ENCODE assay signal across 24 cellular contexts in genomic region chr5:96159076-96159475, GRCh38.
"Had no signal": no experiment of that assay in that cellular context is flagged by ENCODE, and none has a peak within 500 bp of the region (broad histone marks: within the 10 kb centered on the region; RNA-seq: fewer than 3 reads in every experiment).

No MANE protein-coding gene starts in this region.

- H3K36me3 Mint-ChIP-seq: activated CD4-positive, alpha-beta memory T cell treated with anti-CD3 and anti-CD28 coated beads for 36 hours; activated naive CD8-positive, alpha-beta T cell; brain had no signal

- ATAC-seq: activated T-cell treated with anti-CD3 and anti-CD28 coated beads, Interleukin-2, amount 50 U/mL, for 4 hours had no signal

- H3K27me3 Mint-ChIP-seq: brain had no signal

- H3K27ac Mint-ChIP-seq: activated CD4-positive, alpha-beta memory T cell treated with anti-CD3 and anti-CD28 coated beads for 36 hours; activated naive CD8-positive, alpha-beta T cell; brain had no signal

- H3K4me3 Mint-ChIP-seq: activated CD4-positive, alpha-beta memory T cell treated with anti-CD3 and anti-CD28 coated beads for 36 hours; activated naive CD8-positive, alpha-beta T cell; activated T-cell treated with anti-CD3 and anti-CD28 coated beads, Interleukin-2, amount 50 U/mL, for 4 hours; brain had no signal

- DNase-seq: activated CD4-positive, alpha-beta memory T cell treated with anti-CD3 and anti-CD28 coated beads for 36 hours; activated CD4-positive, alpha-beta T cell treated with anti-CD3 and anti-CD28 coated beads for 48 hours; activated CD4-positive, CD25-positive, alpha-beta regulatory T cell treated with anti-CD3 and anti-CD28 coated beads, Interleukin-2, amount 50 U/mL, for 72 hours; activated CD8-positive, alpha-beta memory T cell treated with anti-CD3 and anti-CD28 coated beads for 24 hours; activated effector memory CD4-positive, alpha-beta T cell treated with anti-CD3 and anti-CD28 coated beads, Interleukin-2, amount 50 U/mL, for 16 hours; activated naive CD4-positive, alpha-beta T cell treated with Interleukin-2 at 50 U/mL for 16 hours; activated T-cell treated with anti-CD3 and anti-CD28 coated beads, Interleukin-2, amount 50 U/mL, for 4 hours; amygdala; MG63; MV-4-11; NCI-H1092 treated with DMSO at 0.1 percent for 48 hours; NCI-H1417 treated with DMSO at 0.1 percent for 48 hours; NCI-H1694; NCI-H2029; NCI-H2107; NCI-H2171 treated with DMSO at 0.1 percent for 48 hours; NCI-H226; NCI-H82; Right ventricle myocardium superior; SJCRH30; SK-N-SH; T-helper 1 cell had no signal

- H3K9me3 Mint-ChIP-seq: activated CD4-positive, alpha-beta memory T cell treated with anti-CD3 and anti-CD28 coated beads for 36 hours; activated T-cell treated with anti-CD3 and anti-CD28 coated beads, Interleukin-2, amount 50 U/mL, for 4 hours; brain had no signal
